Comparison of ENCODE assay signal across 8 cellular contexts in genomic region chr2:16525265-16525887, GRCh38.
A peak's percentile ranks its signal among the peaks of the same experiment; 100 is the strongest.
DNase-seq lines count a peak whose midpoint lies in the region; ATAC-seq and TF ChIP-seq lines count a peak whose summit lies in the region.

No MANE protein-coding gene starts in this region.

- TF ChIP-seq POLR2A in erythroblast (IDR thresholded peaks at IDR 0.05; ENCODE audit: low read length) = no peak

- peaks cover 0 to 6% of the 10 kb centered on the region in 2 donors for H3K9me3 Mint-ChIP-seq in stimulated activated naive CD8-positive, alpha-beta T cell treated with anti-CD3 and anti-CD28 coated beads, Interleukin-15, amount 100 ng/mL, for 72 hours

- no peak overlapping the region for H3K4me3 ChIP-seq in upper lobe of right lung

- H3K27me3 ChIP-seq in upper lobe of right lung = peaks cover 7% of the 10 kb centered on the region

- intact Hi-C loops in upper lobe of right lung (cut with DNase I) = no loop called here

- no peaks in the 10 kb centered on the region for H3K9me3 ChIP-seq in upper lobe of right lung

- no peak for ATAC-seq in stimulated activated naive CD8-positive, alpha-beta T cell treated with anti-CD3 and anti-CD28 coated beads, Interleukin-15, Interleukin-2, amounts not matched to agents 100 U/mL and 50 U/mL, for 24 hours
- ATAC-seq in stimulated activated naive CD8-positive, alpha-beta T cell treated with anti-CD3 and anti-CD28 coated beads, Interleukin-15, amount 100 ng/mL, for 72 hours = no peak
- ATAC-seq in upper lobe of right lung = peak; percentile 74
- ATAC-seq in HG02610 (IDR thresholded peaks at IDR 0.05; ENCODE audit: unreplicated experiment) = no peak

- peak; percentile 56 for TF ChIP-seq CTCF in upper lobe of right lung (IDR thresholded peaks at IDR 0.05)

- H3K4me1 Mint-ChIP-seq in stimulated activated naive CD8-positive, alpha-beta T cell treated with anti-CD3 and anti-CD28 coated beads, Interleukin-15, amount 100 ng/mL, for 72 hours = no peaks in the 10 kb centered on the region

- H3K36me3 ChIP-seq in upper lobe of right lung = no peaks in the 10 kb centered on the region

- peak; percentile 26 for DNase-seq in stimulated activated naive CD8-positive, alpha-beta T cell treated with anti-CD3 and anti-CD28 coated beads, Interleukin-15, Interleukin-2, amounts not matched to agents 100 U/mL and 50 U/mL, for 24 hours
- DNase-seq in stimulated activated naive CD8-positive, alpha-beta T cell treated with anti-CD3 and anti-CD28 coated beads, Interleukin-15, amount 100 ng/mL, for 72 hours = no peak
- DNase-seq in NCI-H69 (lab: John Stamatoyannopoulos, UW) (peak; percentile 14), erythroblast (lab: John Stamatoyannopoulos, UW) (peak; percentile 52 to 68), upper lobe of right lung (no peak), inferior parietal cortex (ENCODE audit: extremely low spot score) (no peak), hypothalamus (lab: John Stamatoyannopoulos, UW) (no peak)

- H3K27ac ChIP-seq in upper lobe of right lung = no peak overlapping the region

- no peaks in the 10 kb centered on the region for H3K4me1 ChIP-seq in upper lobe of right lung

- no peak overlapping the region for H3K4me3 Mint-ChIP-seq in stimulated activated naive CD8-positive, alpha-beta T cell treated with anti-CD3 and anti-CD28 coated beads, Interleukin-15, amount 100 ng/mL, for 72 hours

- peaks cover 21% of the 10 kb centered on the region for H3K27me3 Mint-ChIP-seq in stimulated activated naive CD8-positive, alpha-beta T cell treated with anti-CD3 and anti-CD28 coated beads, Interleukin-15, amount 100 ng/mL, for 72 hours

- H3K27ac Mint-ChIP-seq in stimulated activated naive CD8-positive, alpha-beta T cell treated with anti-CD3 and anti-CD28 coated beads, Interleukin-15, amount 100 ng/mL, for 72 hours = no peak overlapping the region

Comparison
In these comparisons a context has a peak if more than half of its experiments do, and no peak if none do; other contexts are left out.
1. DNase-seq: peak in stimulated activated naive CD8-positive, alpha-beta T cell treated with anti-CD3 and anti-CD28 coated beads, Interleukin-15, Interleukin-2, amounts not matched to agents 100 U/mL and 50 U/mL, for 24 hours (single experiment), NCI-H69 (single experiment) and erythroblast (2 of 2); none in stimulated activated naive CD8-positive, alpha-beta T cell treated with anti-CD3 and anti-CD28 coated beads, Interleukin-15, amount 100 ng/mL, for 72 hours (0 of 2), upper lobe of right lung (single experiment), inferior parietal cortex (single experiment) and hypothalamus (0 of 51).